Comparison of ENCODE assay signal across 8 cellular contexts in the genomic region with DNA sequence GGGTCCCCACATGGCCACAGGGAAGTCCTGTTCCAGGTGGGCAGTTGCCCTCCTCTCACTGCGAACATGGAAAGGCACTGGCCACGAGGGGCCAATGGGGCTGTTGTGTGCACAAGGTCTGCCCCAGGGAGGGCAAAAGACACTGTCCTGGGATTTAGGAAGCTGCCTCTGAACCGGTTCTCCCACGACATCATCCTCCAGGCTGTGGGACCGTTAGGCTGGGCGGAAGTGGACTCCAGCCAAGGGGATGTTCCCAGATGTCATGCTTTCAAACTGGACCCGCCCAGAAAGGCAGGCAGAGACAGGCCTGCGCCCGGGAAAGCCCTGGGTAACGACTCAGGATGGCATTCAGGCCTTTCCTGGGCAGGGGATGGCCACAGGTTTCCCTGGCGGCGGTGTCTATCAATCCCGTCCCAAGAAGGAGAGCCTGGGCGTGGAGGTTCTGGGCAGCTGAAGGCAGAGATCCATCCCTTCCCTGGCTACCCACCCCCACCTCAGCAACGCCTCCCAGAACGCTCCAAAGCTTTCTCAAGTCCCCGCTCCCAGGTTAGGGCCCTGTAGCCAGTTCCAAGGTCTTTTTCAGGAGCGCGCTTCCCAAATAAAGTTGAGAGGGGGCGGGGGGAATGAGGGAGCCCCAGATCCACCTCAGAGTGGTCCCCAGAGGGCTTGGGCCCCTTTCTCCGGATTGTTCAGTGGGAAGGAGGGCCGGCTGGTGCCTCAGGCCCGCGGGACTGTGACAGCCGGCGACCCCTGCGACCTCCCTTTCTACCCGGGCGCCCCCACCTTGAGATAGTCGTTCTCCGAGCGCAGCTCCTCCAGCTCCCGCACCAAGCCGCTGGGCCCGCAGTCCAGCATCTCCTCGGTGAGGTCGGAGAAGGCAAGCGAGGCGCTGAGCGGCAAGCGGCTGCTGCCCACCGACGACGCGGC. TPM values are rescaled to one million over a fixed set of nuclear protein-coding genes. Genes with fewer than 3 reads are reported as not detected.
A peak's percentile ranks its signal among the peaks of the same experiment; 100 is the strongest.
DNase-seq lines count a peak whose midpoint lies in the region; ATAC-seq and TF ChIP-seq lines count a peak whose summit lies in the region.

No MANE protein-coding gene starts in this region.

- H2AFZ ChIP-seq in ACC112 (ENCODE audit: low read length, unreplicated experiment), result no peak overlapping the region

- H3K27me3 ChIP-seq in ACC112 (ENCODE audit: insufficient read depth, low read length) (no peaks in the 10 kb centered on the region), NT2/D1 (ENCODE audit: insufficient read depth, insufficient read length) (peaks cover 14% of the 10 kb centered on the region), skeletal muscle satellite cell (ENCODE audit: control insufficient read depth, insufficient read depth, low read length) (no peaks in the 10 kb centered on the region)

- peaks cover 34% of the 10 kb centered on the region for H3K4me1 ChIP-seq in ACC112 (ENCODE audit: control insufficient read depth, insufficient read depth, low read length, unreplicated experiment)
- peaks cover 25% of the 10 kb centered on the region for H3K4me1 ChIP-seq in NT2/D1 (ENCODE audit: insufficient read depth, insufficient read length)
- peaks cover 42% of the 10 kb centered on the region for H3K4me1 ChIP-seq in skeletal muscle satellite cell (ENCODE audit: control insufficient read depth, insufficient read depth, low read length)

- H3K27ac ChIP-seq in ACC112 (ENCODE audit: low read depth, low read length), result peak overlapping the region; percentile 87

- no peak for ATAC-seq in HG03457 (IDR thresholded peaks at IDR 0.05; ENCODE audit: unreplicated experiment)
- no peak for ATAC-seq in HG02938 (IDR thresholded peaks at IDR 0.05; ENCODE audit: unreplicated experiment)

- peaks cover 56% of the 10 kb centered on the region for H3K79me2 ChIP-seq in ACC112 (ENCODE audit: control insufficient read depth, insufficient read depth, low read length, unreplicated experiment)

- H3K4me3 ChIP-seq in ACC112 (ENCODE audit: low read depth, low read length) (peak overlapping the region; percentile 76), GM12865 (ENCODE audit: low read depth, low read length) (peak overlapping the region; percentile 40), NT2/D1 (ENCODE audit: insufficient read length, low read depth) (peak overlapping the region; percentile 75), cardiac fibroblast (replicated peaks in 1 of 2; ENCODE audit: low read depth in 2 of 2, low read length in 2 of 2) (peak overlapping the region; percentile 66 to 68), skeletal muscle satellite cell (ENCODE audit: low read length) (peak overlapping the region; percentile 75)

- H3K9ac ChIP-seq in NT2/D1 (ENCODE audit: insufficient read length, low read depth), result peak overlapping the region; percentile 91
- H3K9ac ChIP-seq in skeletal muscle satellite cell (ENCODE audit: low read depth, low read length), result peak overlapping the region; percentile 87

- DNase-seq in GM12865 (ENCODE audit: low read depth) (no peak), NT2/D1 (ENCODE audit: low read depth, low spot score) (no peak), cardiac fibroblast (ENCODE audit: low read depth in 2 of 2) (peak; percentile 80 to 90), iris pigment epithelial cell (ENCODE audit: low read depth) (peak; percentile 71)

- H3K4me2 ChIP-seq in skeletal muscle satellite cell (ENCODE audit: low read length), result peak overlapping the region; percentile 93

- H3K9me3 ChIP-seq in NT2/D1 (ENCODE audit: insufficient read depth, low read length) (no peaks in the 10 kb centered on the region), skeletal muscle satellite cell (replicated peaks; ENCODE audit: low read length) (no peaks in the 10 kb centered on the region)

- TF ChIP-seq CTCF in GM12865 (IDR thresholded peaks at IDR 0.05; ENCODE audit: insufficient read depth, low read depth, low read length, missing control alignments), result no peak
- TF ChIP-seq CTCF in cardiac fibroblast (IDR thresholded peaks at IDR 0.05; ENCODE audit: low read depth, low read length), result no peak

- H3K36me3 ChIP-seq in ACC112 (ENCODE audit: insufficient read depth, low read length), result no peaks in the 10 kb centered on the region
- peaks cover 40% of the 10 kb centered on the region for H3K36me3 ChIP-seq in NT2/D1 (ENCODE audit: insufficient read depth, insufficient read length, low read length)
- H3K36me3 ChIP-seq in skeletal muscle satellite cell (ENCODE audit: insufficient read depth, low read length), result no peaks in the 10 kb centered on the region

RNA-seq across cellular contexts. Expression of a gene that starts 13.8 kb away (rescaled TPM):
- not detected in 2 replicates for total RNA-seq in skeletal muscle satellite cell (2012; rRNA removed)

Comparison
In these comparisons a context has a peak if more than half of its experiments do, and no peak if none do; other contexts are left out.
1. DNase-seq: peak in cardiac fibroblast (2 of 2) and iris pigment epithelial cell (single experiment); none in GM12865 (single experiment) and NT2/D1 (single experiment).
2. Peak in every context shown above with its lines, with median percentiles within 50 percentile points of each other: H3K4me3 ChIP-seq.